12 cellular contexts compared by ENCODE assay signal in the genomic region with DNA sequence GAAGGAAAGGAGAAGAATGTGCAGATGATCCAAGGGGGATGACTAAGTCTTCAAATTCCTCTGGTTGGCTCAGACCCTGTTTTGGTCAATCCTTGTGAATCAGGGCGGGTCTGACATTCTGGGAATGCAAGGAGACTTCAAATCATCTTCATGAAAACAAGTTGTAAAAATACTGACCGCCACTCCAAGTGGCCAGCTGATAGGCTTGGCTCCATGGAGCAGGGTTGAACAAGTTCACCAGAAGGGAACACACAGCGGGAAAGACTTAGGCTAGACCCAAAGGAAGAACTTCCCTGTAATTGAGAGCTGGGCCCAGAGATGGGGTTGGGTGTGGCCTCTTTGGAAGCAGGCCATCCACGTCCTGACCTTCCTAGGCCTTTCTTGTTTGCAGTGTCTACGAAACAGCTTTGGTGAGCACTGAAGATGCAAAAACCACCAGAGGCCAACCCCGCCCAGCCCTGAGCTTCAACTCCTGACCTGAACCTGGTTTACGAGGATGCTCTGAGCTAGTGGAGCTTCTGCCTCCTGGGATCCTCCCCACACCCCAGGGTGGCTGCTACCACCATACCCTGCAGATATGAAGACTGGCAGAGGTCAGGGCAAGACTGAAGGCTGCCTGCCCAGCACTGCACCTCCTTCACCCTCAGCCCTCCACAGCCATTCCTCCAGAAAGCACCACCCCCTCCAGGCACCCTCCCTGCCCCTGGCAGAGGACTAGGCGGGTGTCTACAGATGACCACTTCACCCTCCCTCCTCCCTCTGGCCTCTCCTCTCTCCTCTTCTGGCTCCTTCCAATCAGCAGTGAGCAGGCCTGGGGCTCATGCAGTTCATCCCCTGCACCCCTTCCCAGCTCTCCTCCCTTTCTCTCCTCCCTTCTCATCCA. TPM values are rescaled to one million over a fixed set of nuclear protein-coding genes. Genes with fewer than 3 reads are reported as not detected.
DNase-seq lines count a peak whose midpoint lies in the region; ATAC-seq and TF ChIP-seq lines count a peak whose summit lies in the region.
"Had no signal": no experiment of that assay in that cellular context is flagged by ENCODE, and none has a peak within 500 bp of the region (broad histone marks: within the 10 kb centered on the region; RNA-seq: fewer than 3 reads in every experiment).

No MANE protein-coding gene starts in this region.

- no peak for TF ChIP-seq CTCF in ascending aorta (IDR thresholded peaks at IDR 0.05)
- TF ChIP-seq CTCF in left ventricle myocardium inferior (IDR thresholded peaks at IDR 0.05; ENCODE audit: borderline replicate concordance) = no peak
- no peak for TF ChIP-seq CTCF in progenitor cell of endocrine pancreas (IDR thresholded peaks at IDR 0.05; ENCODE audit: unreplicated experiment)

- DNase-seq in GM23248 = peak; percentile 97
- peak in 1 of 2 donors; percentile 82 for DNase-seq in ascending aorta (ENCODE audit: low spot score in 2 of 2)
- peak; percentile 38 for DNase-seq in left ventricle myocardium inferior
- DNase-seq in stimulated activated effector memory CD8-positive, alpha-beta T cell treated with anti-CD3 and anti-CD28 coated beads, Interleukin-12 subunit alpha, Interleukin-12 subunit beta, amount 100 ng/mL, for 72 hours (ENCODE audit: low spot score in 2 of 2) = no peak
- DNase-seq in cerebellar cortex (ENCODE audit: low spot score) = no peak
- no peak for DNase-seq in NCI-H774 (lab: John Stamatoyannopoulos, UW)
- DNase-seq in T-helper 2 cell treated with Interferon-gamma antibody and Interleukin-4, amounts not matched to agents 5 μg/mL and 100 μg/mL, for 36 hours (ENCODE audit: low spot score) = no peak
- DNase-seq in progenitor cell of endocrine pancreas (ENCODE audit: low spot score, unreplicated experiment) = no peak
- DNase-seq: naive thymus-derived CD8-positive, alpha-beta T cell had no signal

- H3K36me3 ChIP-seq in GM23248 (ENCODE audit: low read depth) = no peaks in the 10 kb centered on the region
- no peaks in the 10 kb centered on the region for H3K36me3 ChIP-seq in ascending aorta
- H3K36me3 ChIP-seq in left ventricle myocardium inferior = no peaks in the 10 kb centered on the region
- H3K36me3 ChIP-seq: cardiac muscle cell had no signal

- H3K4me3 ChIP-seq in GM23248 = peak overlapping the region; percentile 44
- no peak overlapping the region for H3K4me3 ChIP-seq in ascending aorta
- H3K4me3 ChIP-seq in left ventricle myocardium inferior = no peak overlapping the region
- H3K4me3 ChIP-seq: cardiac muscle cell had no signal

- peaks cover 41% of the 10 kb centered on the region for H3K4me1 Mint-ChIP-seq in stimulated activated effector memory CD8-positive, alpha-beta T cell treated with anti-CD3 and anti-CD28 coated beads, Interleukin-12 subunit alpha, Interleukin-12 subunit beta, amount 100 ng/mL, for 72 hours
- peaks cover 19% of the 10 kb centered on the region for H3K4me1 Mint-ChIP-seq in T-helper 2 cell treated with Interferon-gamma antibody and Interleukin-4, amounts not matched to agents 5 μg/mL and 100 μg/mL, for 36 hours (ENCODE audit: low read depth)
- peaks cover 2% of the 10 kb centered on the region for H3K4me1 Mint-ChIP-seq in progenitor cell of endocrine pancreas (ENCODE audit: low read depth)

- no peaks in the 10 kb centered on the region for H4K20me1 ChIP-seq in GM23248 (ENCODE audit: insufficient read depth)

- in situ Hi-C loops in GM23248 (cut with MboI) = no loop called here

- peak overlapping the region; percentile 57 for H3K9ac ChIP-seq in GM23248
- H3K9ac ChIP-seq: KMS-11 had no signal

- no peaks in the 10 kb centered on the region for H3K36me3 Mint-ChIP-seq in stimulated activated effector memory CD8-positive, alpha-beta T cell treated with anti-CD3 and anti-CD28 coated beads, Interleukin-12 subunit alpha, Interleukin-12 subunit beta, amount 100 ng/mL, for 72 hours
- H3K36me3 Mint-ChIP-seq in T-helper 2 cell treated with Interferon-gamma antibody and Interleukin-4, amounts not matched to agents 5 μg/mL and 100 μg/mL, for 36 hours (ENCODE audit: low read depth) = no peaks in the 10 kb centered on the region
- no peaks in the 10 kb centered on the region for H3K36me3 Mint-ChIP-seq in progenitor cell of endocrine pancreas (ENCODE audit: insufficient read depth)
- H3K36me3 Mint-ChIP-seq: naive thymus-derived CD8-positive, alpha-beta T cell had no signal

- peak overlapping the region; percentile 90 for H3K27ac ChIP-seq in GM23248
- H3K27ac ChIP-seq in ascending aorta = peak overlapping the region; percentile 3 to 28
- peak overlapping the region; percentile 61 for H3K27ac ChIP-seq in left ventricle myocardium inferior (replicated peaks)
- H3K27ac ChIP-seq: cardiac muscle cell, KMS-11 had no signal

- no peak for ATAC-seq in stimulated activated effector memory CD8-positive, alpha-beta T cell treated with anti-CD3 and anti-CD28 coated beads, Interleukin-12 subunit alpha, Interleukin-12 subunit beta, amount 100 ng/mL, for 72 hours
- ATAC-seq: naive thymus-derived CD8-positive, alpha-beta T cell had no signal

- H3K9me2 ChIP-seq in GM23248 (ENCODE audit: insufficient read depth) = no peaks in the 10 kb centered on the region

- H3K4me1 ChIP-seq in GM23248 (ENCODE audit: insufficient read depth) (peaks cover 23% of the 10 kb centered on the region), ascending aorta (peaks cover 0 to 10% of the 10 kb centered on the region in 2 donors), left ventricle myocardium inferior (peaks cover 9% of the 10 kb centered on the region)

- H3K4me2 ChIP-seq in GM23248 (ENCODE audit: unreplicated experiment) = peak overlapping the region; percentile 64
- H3K4me2 ChIP-seq: KMS-11 had no signal

- 2 to 12% methylated on average over 7 to 8 of the region's 8 CpGs for WGBS in GM23248 (ENCODE audit: low coverage in 1 of 2, low lambda C conversion rate in 2 of 2, missing lambda C conversion rate in 2 of 2), 2 experiments

- H3K79me2 ChIP-seq in GM23248 (ENCODE audit: insufficient read depth) = no peaks in the 10 kb centered on the region

- peak overlapping the region; percentile 75 for H2AFZ ChIP-seq in GM23248

- no peaks in the 10 kb centered on the region for H3K9me3 Mint-ChIP-seq in stimulated activated effector memory CD8-positive, alpha-beta T cell treated with anti-CD3 and anti-CD28 coated beads, Interleukin-12 subunit alpha, Interleukin-12 subunit beta, amount 100 ng/mL, for 72 hours
- H3K9me3 Mint-ChIP-seq in T-helper 2 cell treated with Interferon-gamma antibody and Interleukin-4, amounts not matched to agents 5 μg/mL and 100 μg/mL, for 36 hours = no peaks in the 10 kb centered on the region
- no peaks in the 10 kb centered on the region for H3K9me3 Mint-ChIP-seq in progenitor cell of endocrine pancreas (ENCODE audit: low read depth)
- H3K9me3 Mint-ChIP-seq: naive thymus-derived CD8-positive, alpha-beta T cell; stimulated activated naive CD8-positive, alpha-beta T cell treated with anti-CD3 and anti-CD28 coated beads, Interleukin-15, Interleukin-2, amounts not matched to agents 100 ng/mL and 50 ng/mL, for 24 hours had no signal

- H3K4me3 Mint-ChIP-seq in stimulated activated effector memory CD8-positive, alpha-beta T cell treated with anti-CD3 and anti-CD28 coated beads, Interleukin-12 subunit alpha, Interleukin-12 subunit beta, amount 100 ng/mL, for 72 hours = no peak overlapping the region
- no peak overlapping the region for H3K4me3 Mint-ChIP-seq in T-helper 2 cell treated with Interferon-gamma antibody and Interleukin-4, amounts not matched to agents 5 μg/mL and 100 μg/mL, for 36 hours
- H3K4me3 Mint-ChIP-seq in progenitor cell of endocrine pancreas (ENCODE audit: low read depth) = no peak overlapping the region
- H3K4me3 Mint-ChIP-seq: naive thymus-derived CD8-positive, alpha-beta T cell; stimulated activated naive CD8-positive, alpha-beta T cell treated with anti-CD3 and anti-CD28 coated beads, Interleukin-15, Interleukin-2, amounts not matched to agents 100 ng/mL and 50 ng/mL, for 24 hours had no signal

- no peaks in the 10 kb centered on the region for H3K9me3 ChIP-seq in GM23248 (ENCODE audit: low read depth)
- no peaks in the 10 kb centered on the region for H3K9me3 ChIP-seq in ascending aorta
- H3K9me3 ChIP-seq in left ventricle myocardium inferior (replicated peaks) = no peaks in the 10 kb centered on the region

- peaks cover 16% of the 10 kb centered on the region; the same call in 1 of the 2 replicates for H3F3A ChIP-seq in GM23248 (ENCODE audit: insufficient read depth)

- intact Hi-C loops in ascending aorta (cut with DNase I) (no loop called here), left ventricle myocardium inferior (cut with micrococcal nuclease) (no loop called here)

- peak overlapping the region; percentile 32 for H3K27ac Mint-ChIP-seq in stimulated activated effector memory CD8-positive, alpha-beta T cell treated with anti-CD3 and anti-CD28 coated beads, Interleukin-12 subunit alpha, Interleukin-12 subunit beta, amount 100 ng/mL, for 72 hours
- no peak overlapping the region for H3K27ac Mint-ChIP-seq in T-helper 2 cell treated with Interferon-gamma antibody and Interleukin-4, amounts not matched to agents 5 μg/mL and 100 μg/mL, for 36 hours
- no peak overlapping the region for H3K27ac Mint-ChIP-seq in progenitor cell of endocrine pancreas
- H3K27ac Mint-ChIP-seq: stimulated activated naive CD8-positive, alpha-beta T cell treated with anti-CD3 and anti-CD28 coated beads, Interleukin-15, Interleukin-2, amounts not matched to agents 100 ng/mL and 50 ng/mL, for 24 hours had no signal

- no peaks in the 10 kb centered on the region for H3K27me3 Mint-ChIP-seq in T-helper 2 cell treated with Interferon-gamma antibody and Interleukin-4, amounts not matched to agents 5 μg/mL and 100 μg/mL, for 36 hours (ENCODE audit: low read depth)
- H3K27me3 Mint-ChIP-seq in progenitor cell of endocrine pancreas = peaks cover 6% of the 10 kb centered on the region
- H3K27me3 Mint-ChIP-seq: naive thymus-derived CD8-positive, alpha-beta T cell; stimulated activated naive CD8-positive, alpha-beta T cell treated with anti-CD3 and anti-CD28 coated beads, Interleukin-15, Interleukin-2, amounts not matched to agents 100 ng/mL and 50 ng/mL, for 24 hours had no signal

- H3K27me3 ChIP-seq in GM23248 (replicated peaks; ENCODE audit: insufficient read depth) = no peaks in the 10 kb centered on the region
- H3K27me3 ChIP-seq in ascending aorta = no peaks in the 10 kb centered on the region
- H3K27me3 ChIP-seq in left ventricle myocardium inferior (ENCODE audit: low read depth) = no peaks in the 10 kb centered on the region
- H3K27me3 ChIP-seq: cardiac muscle cell had no signal

RNA-seq across cellular contexts. Expression of a gene that starts 26.1 kb away (rescaled TPM):
- total RNA-seq in GM23248 (2014; rRNA removed; shearing (Covaris generic)) = 7.0 and 10.7 TPM in 2 replicates
- 3.4 and 5.6 TPM in 2 replicates for polyA plus RNA-seq in GM23248 (2016; fragmentation: Nextera tagmentation; extraction: Ambion mirVana)
- 64.6 TPM for total RNA-seq in ascending aorta
- total RNA-seq in left ventricle myocardium inferior = 4.4 TPM
- 32.4 and 33.1 TPM in 2 replicates for total RNA-seq in progenitor cell of endocrine pancreas

Comparison
In these comparisons a context has a peak if more than half of its experiments do, and no peak if none do; other contexts are left out.
1. DNase-seq: peak in GM23248 (single experiment) and left ventricle myocardium inferior (single experiment); none in stimulated activated effector memory CD8-positive, alpha-beta T cell treated with anti-CD3 and anti-CD28 coated beads, Interleukin-12 subunit alpha, Interleukin-12 subunit beta, amount 100 ng/mL, for 72 hours (0 of 2), cerebellar cortex (single experiment), NCI-H774 (single experiment), T-helper 2 cell treated with Interferon-gamma antibody and Interleukin-4, amounts not matched to agents 5 μg/mL and 100 μg/mL, for 36 hours (single experiment) and progenitor cell of endocrine pancreas (single experiment).
2. H3K27ac ChIP-seq: peak in every context shown above with its lines; median percentile 90 in GM23248; 61 in left ventricle myocardium inferior; 16 in ascending aorta.